8 cellular contexts compared by ENCODE assay signal in the genomic region with DNA sequence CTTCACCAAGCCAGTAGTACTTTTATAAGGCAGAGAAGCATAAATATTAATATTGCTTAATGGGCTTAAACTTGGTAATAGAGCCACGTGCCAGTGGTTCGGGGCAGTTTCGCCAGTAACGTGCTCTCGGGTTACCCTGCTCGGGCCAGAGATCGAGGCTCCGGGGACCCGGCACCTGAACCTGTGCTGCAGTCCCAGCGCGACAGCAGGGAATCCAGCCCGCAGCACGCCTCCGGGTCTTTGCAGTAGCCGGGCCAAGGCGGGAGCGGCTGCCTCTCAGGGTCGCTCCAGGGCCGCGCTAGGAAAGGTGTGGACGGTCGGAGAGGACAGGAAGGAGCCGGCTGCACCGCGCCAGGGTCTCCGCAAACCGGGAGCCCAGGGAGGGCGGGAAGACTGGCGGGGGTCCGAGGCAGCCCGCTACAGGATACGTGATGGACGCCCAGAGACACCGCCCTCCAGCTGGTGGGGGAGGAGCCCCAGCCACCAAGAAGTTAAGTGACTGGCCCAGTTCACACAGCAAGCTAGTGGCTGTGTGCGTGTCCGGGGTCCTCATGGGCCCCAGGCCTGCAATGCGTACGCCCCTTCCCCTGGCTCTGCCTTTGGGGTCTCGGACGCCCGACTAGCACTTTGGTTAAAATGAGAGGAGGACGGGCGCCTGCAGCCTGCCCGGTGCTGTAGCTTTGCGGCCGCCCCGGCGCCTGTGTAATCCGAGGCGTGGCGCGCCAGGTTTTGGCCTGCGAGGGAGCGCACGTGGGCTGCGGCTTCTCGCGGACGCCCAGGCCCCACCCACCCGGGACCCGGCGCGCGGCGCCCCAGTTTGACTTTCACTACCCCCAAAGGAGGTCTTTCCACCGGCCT. TPM values are rescaled to one million over a fixed set of nuclear protein-coding genes. Genes with fewer than 3 reads are reported as not detected.
DNase-seq lines count a peak whose midpoint lies in the region; ATAC-seq and TF ChIP-seq lines count a peak whose summit lies in the region.

No MANE protein-coding gene starts in this region.

- H3K9me3 ChIP-seq in iPS-18a (ENCODE audit: control insufficient read depth, low read depth, low read length) (no peaks in the 10 kb centered on the region), skeletal muscle satellite cell (replicated peaks; ENCODE audit: low read length) (no peaks in the 10 kb centered on the region)

- no peak for TF ChIP-seq CTCF in brain microvascular endothelial cell (IDR thresholded peaks at IDR 0.05; ENCODE audit: low read depth, low read length, missing control alignments)

- ATAC-seq in HG03025 (IDR thresholded peaks at IDR 0.05; ENCODE audit: low FRiP score, unreplicated experiment) = peak; percentile 59

- DNase-seq in SIG-M5 treated with dmso at 0.1 percent for 504 hours (lab: John Stamatoyannopoulos, UW; ENCODE audit: unreplicated experiment) (peak; percentile 76), SIG-M5 (lab: John Stamatoyannopoulos, UW) (no peak), NCI-H2081 (lab: John Stamatoyannopoulos, UW) (peak; percentile 84 to 87), UCSD-AML1 (lab: John Stamatoyannopoulos, UW; ENCODE audit: unreplicated experiment) (peak; percentile 87), brain microvascular endothelial cell (peak; percentile 82)

- H3K36me3 ChIP-seq in brain microvascular endothelial cell (replicated peaks) (no peaks in the 10 kb centered on the region), iPS-18a (ENCODE audit: control insufficient read depth, low read depth, low read length) (no peaks in the 10 kb centered on the region), skeletal muscle satellite cell (ENCODE audit: insufficient read depth, low read length) (no peaks in the 10 kb centered on the region)

- peak overlapping the region; percentile 96 for H3K4me2 ChIP-seq in skeletal muscle satellite cell (ENCODE audit: low read length)

- peak overlapping the region; percentile 80 for H3K4me3 ChIP-seq in brain microvascular endothelial cell (ENCODE audit: low read depth, low read length)
- H3K4me3 ChIP-seq in iPS-18a (ENCODE audit: low read length) = peak overlapping the region; percentile 83
- peak overlapping the region; percentile 91 for H3K4me3 ChIP-seq in skeletal muscle satellite cell (ENCODE audit: low read length)

- H3K27me3 ChIP-seq in brain microvascular endothelial cell (replicated peaks) (no peaks in the 10 kb centered on the region), iPS-18a (ENCODE audit: control insufficient read depth, insufficient read depth, low read length) (peaks cover 60% of the 10 kb centered on the region), skeletal muscle satellite cell (ENCODE audit: control insufficient read depth, insufficient read depth, low read length) (no peaks in the 10 kb centered on the region)

- in situ Hi-C loops in brain microvascular endothelial cell (cut with HindIII; ENCODE audit: low pct_ligation_motif_present, low sequenced_read_pairs) = no loop called here

- H3K4me1 ChIP-seq in iPS-18a (ENCODE audit: control insufficient read depth, low read depth, low read length) = peaks cover 5% of the 10 kb centered on the region
- H3K4me1 ChIP-seq in skeletal muscle satellite cell (ENCODE audit: control insufficient read depth, insufficient read depth, low read length) = peaks cover 12% of the 10 kb centered on the region

- H3K9ac ChIP-seq in iPS-18a (ENCODE audit: low read length) (peak overlapping the region; percentile 34), skeletal muscle satellite cell (ENCODE audit: low read depth, low read length) (peak overlapping the region; percentile 86)

- H3K27ac ChIP-seq in brain microvascular endothelial cell (peak overlapping the region; percentile 82), iPS-18a (ENCODE audit: low read length) (no peak overlapping the region)

RNA-seq across cellular contexts. Expression of a gene that starts 1.2 kb away (rescaled TPM):
- total RNA-seq in skeletal muscle satellite cell (2012; rRNA removed) = 17.0 and 17.5 TPM in 2 replicates
